23 cellular contexts compared by ENCODE assay signal in the genomic region with DNA sequence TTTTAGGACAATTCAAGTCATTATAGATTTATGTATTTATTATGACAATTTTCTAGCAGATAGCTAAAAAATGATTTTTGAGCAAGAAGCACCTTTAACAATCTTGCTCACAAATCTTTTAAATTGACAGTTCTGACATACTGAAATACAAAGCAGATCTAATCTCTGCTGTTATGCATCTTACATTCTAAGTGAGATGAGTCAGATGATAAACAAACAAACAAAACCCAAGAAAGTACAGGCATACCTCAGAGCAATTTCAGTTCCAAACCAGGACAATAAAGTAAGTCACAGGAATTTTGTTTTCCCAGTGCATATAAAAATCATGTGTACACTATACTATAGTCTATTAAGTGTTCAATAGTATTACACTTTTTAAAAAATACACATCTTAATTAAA.
"Had no signal": no experiment of that assay in that cellular context is flagged by ENCODE, and none has a peak within 500 bp of the region (broad histone marks: within the 10 kb centered on the region; RNA-seq: fewer than 3 reads in every experiment).

No MANE protein-coding gene starts in this region.

- H3K27ac ChIP-seq: esophagus squamous epithelium, thyroid gland, VCaP had no signal

- H3K36me3 Mint-ChIP-seq: activated naive CD4-positive, alpha-beta T cell treated with anti-CD3 and anti-CD28 coated beads, Interleukin-2, amount 10 ng/mL, durations not matched to agents 7 days and 5 days; stimulated activated naive B cell treated with anti-CD40 and anti-IgM and Interleukin-4, amounts not matched to agents 10 μg/mL and 1 μg/mL and 100 μg/mL, for 72 hours had no signal

- H3K4me1 ChIP-seq: thyroid gland had no signal

- H3K9me3 ChIP-seq: esophagus squamous epithelium, thyroid gland had no signal

- H3K4me3 ChIP-seq: esophagus squamous epithelium, thyroid gland had no signal

- H3K27me3 Mint-ChIP-seq: activated naive CD4-positive, alpha-beta T cell treated with anti-CD3 and anti-CD28 coated beads, Interleukin-2, amount 10 ng/mL, durations not matched to agents 7 days and 5 days; activated naive CD8-positive, alpha-beta T cell treated with anti-CD3 and anti-CD28 coated beads, Interleukin-2, amount 50 U/mL, for 24 hours; dendritic cell treated with granulocyte-macrophage colony-stimulating factor and Interleukin-4, amounts not matched to agents 40 ng/mL and 50 ng/mL, for 4 days; stimulated activated naive B cell treated with anti-CD40 and anti-IgM and Interleukin-4, amounts not matched to agents 10 μg/mL and 1 μg/mL and 100 μg/mL, for 72 hours; T-helper 17 cell had no signal

- H3K36me3 ChIP-seq: esophagus squamous epithelium, thyroid gland had no signal

- ATAC-seq: activated naive CD8-positive, alpha-beta T cell treated with anti-CD3 and anti-CD28 coated beads, Interleukin-2, amount 50 U/mL, for 24 hours; left lobe of liver; stimulated activated naive B cell treated with anti-CD40 and anti-IgM and Interleukin-4, amounts not matched to agents 10 μg/mL and 1 μg/mL and 100 μg/mL, for 72 hours; T-helper 17 cell had no signal

- H3K27me3 ChIP-seq: esophagus squamous epithelium, thyroid gland had no signal

- H3K4me3 Mint-ChIP-seq: activated naive CD4-positive, alpha-beta T cell treated with anti-CD3 and anti-CD28 coated beads, Interleukin-2, amount 10 ng/mL, durations not matched to agents 7 days and 5 days; activated naive CD8-positive, alpha-beta T cell treated with anti-CD3 and anti-CD28 coated beads, Interleukin-2, amount 50 U/mL, for 24 hours; dendritic cell treated with granulocyte-macrophage colony-stimulating factor and Interleukin-4, amounts not matched to agents 40 ng/mL and 50 ng/mL, for 4 days; nephron progenitor cell; stimulated activated naive B cell treated with anti-CD40 and anti-IgM and Interleukin-4, amounts not matched to agents 10 μg/mL and 1 μg/mL and 100 μg/mL, for 72 hours; T-helper 17 cell had no signal

- H3K27ac Mint-ChIP-seq: activated naive CD4-positive, alpha-beta T cell treated with anti-CD3 and anti-CD28 coated beads, Interleukin-2, amount 10 ng/mL, durations not matched to agents 7 days and 5 days; activated naive CD8-positive, alpha-beta T cell treated with anti-CD3 and anti-CD28 coated beads, Interleukin-2, amount 50 U/mL, for 24 hours; dendritic cell treated with granulocyte-macrophage colony-stimulating factor and Interleukin-4, amounts not matched to agents 40 ng/mL and 50 ng/mL, for 4 days; nephron progenitor cell; stimulated activated naive B cell treated with anti-CD40 and anti-IgM and Interleukin-4, amounts not matched to agents 10 μg/mL and 1 μg/mL and 100 μg/mL, for 72 hours; T-helper 17 cell had no signal

- DNase-seq: activated CD4-positive, alpha-beta T cell treated with anti-CD3 and anti-CD28 coated beads, Interleukin-2, amount 50 U/mL, for 1 hour; activated CD4-positive, CD25-positive, alpha-beta regulatory T cell treated with anti-CD3 and anti-CD28 coated beads, Interleukin-2, amount 50 U/mL, for 72 hours; activated CD8-positive, alpha-beta memory T cell treated with anti-CD3 and anti-CD28 coated beads for 24 hours; activated CD8-positive, alpha-beta memory T cell treated with anti-CD3 and anti-CD28 coated beads, Interleukin-2, amount 50 U/mL, for 48 hours; activated effector memory CD4-positive, alpha-beta T cell treated with Interleukin-2 at 50 U/mL for 16 hours; activated naive CD4-positive, alpha-beta T cell treated with anti-CD3 and anti-CD28 coated beads, Interleukin-2, amount 10 ng/mL, durations not matched to agents 7 days and 5 days; activated naive CD8-positive, alpha-beta T cell treated with anti-CD3 and anti-CD28 coated beads, Interleukin-2, amount 50 U/mL, for 24 hours; activated T-cell treated with anti-CD3 and anti-CD28 coated beads, Interleukin-2, amount 50 U/mL, for 48 hours; aorta; cerebellar nuclear complex; effector memory CD4-positive, alpha-beta T cell; esophagus squamous epithelium; glutamatergic neuron; hypothalamus; nephron progenitor cell; nucleus accumbens; posterior cingulate gyrus; stimulated activated naive B cell treated with anti-CD40 and anti-IgM and Interleukin-4, amounts not matched to agents 10 μg/mL and 1 μg/mL and 100 μg/mL, for 72 hours; T-helper 17 cell; thyroid gland had no signal

- H3K9me3 Mint-ChIP-seq: activated naive CD4-positive, alpha-beta T cell treated with anti-CD3 and anti-CD28 coated beads, Interleukin-2, amount 10 ng/mL, durations not matched to agents 7 days and 5 days had no signal

- H3K4me1 Mint-ChIP-seq: activated naive CD4-positive, alpha-beta T cell treated with anti-CD3 and anti-CD28 coated beads, Interleukin-2, amount 10 ng/mL, durations not matched to agents 7 days and 5 days; activated naive CD8-positive, alpha-beta T cell treated with anti-CD3 and anti-CD28 coated beads, Interleukin-2, amount 50 U/mL, for 24 hours; nephron progenitor cell; stimulated activated naive B cell treated with anti-CD40 and anti-IgM and Interleukin-4, amounts not matched to agents 10 μg/mL and 1 μg/mL and 100 μg/mL, for 72 hours; T-helper 17 cell had no signal
